ENCODE assay signal across 1 cellular context in genomic region chr13:98746968-98747367, GRCh38.
TF ChIP-seq lines count a peak whose summit lies in the region.

No MANE protein-coding gene starts in this region.

TF ChIP-seq in HepG2, 621 proteins besides CTCF, POLR2A, EP300 and RAD21 (continued from another document):
- TF ChIP-seq ZBTB34 (CRISPR knock-in tag; IDR thresholded peaks at IDR 0.05) (no peak), PLRG1 (conservative IDR thresholded peaks at IDR 0.05) (no peak), CHCHD3 (CRISPR knock-in tag; IDR thresholded peaks at IDR 0.05) (no peak), ZHX1 (CRISPR knock-in tag; IDR thresholded peaks at IDR 0.05; ENCODE audit: low read depth) (no peak)
- TF ChIP-seq, protein P1, sequence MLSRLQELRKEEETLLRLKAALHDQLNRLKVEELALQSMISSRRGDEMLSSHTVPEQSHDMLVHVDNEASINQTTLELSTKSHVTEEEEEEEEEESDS (CRISPR knock-in tag; IDR thresholded peaks at IDR 0.05; ENCODE audit: borderline replicate concordance): no peak
TF ChIP-seq in HepG2: peak in this region for 30.
